22 cellular contexts compared by ENCODE assay signal in the genomic region with DNA sequence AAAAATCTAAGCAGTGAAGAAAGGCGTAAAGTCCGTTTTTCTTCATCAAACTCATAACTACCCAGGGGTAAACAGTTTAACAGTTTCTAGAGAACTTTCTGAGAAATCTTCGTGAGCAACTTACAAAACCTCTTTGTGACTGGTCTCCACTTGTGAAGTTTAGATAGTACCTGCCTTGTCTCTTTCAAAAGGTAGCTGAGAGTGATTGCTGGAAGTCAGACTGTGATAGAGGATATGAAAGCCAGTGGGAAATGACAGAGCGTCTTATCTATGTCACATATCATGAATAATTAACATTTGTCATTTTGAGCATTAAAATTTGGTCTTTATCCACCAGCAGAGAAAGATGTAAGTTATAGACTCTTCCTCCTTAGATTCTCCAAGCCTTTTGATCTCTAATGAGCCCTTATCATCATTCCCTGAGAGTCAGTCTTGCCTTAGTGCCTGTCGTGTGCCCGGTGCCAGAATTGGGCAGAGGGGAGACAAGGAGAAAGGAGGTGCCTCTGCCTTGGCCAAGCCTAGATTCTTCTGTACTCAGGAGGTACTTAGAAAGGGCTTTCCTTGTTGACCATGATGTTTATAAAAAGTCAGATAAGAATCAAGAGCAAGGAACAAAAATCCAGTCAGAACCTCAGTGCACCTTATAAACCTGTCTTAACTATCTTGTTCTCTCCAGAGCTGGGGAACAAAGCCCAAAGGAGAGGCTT.
DNase-seq lines count a peak whose midpoint lies in the region; ATAC-seq and TF ChIP-seq lines count a peak whose summit lies in the region.
"Had no signal": no experiment of that assay in that cellular context is flagged by ENCODE, and none has a peak within 500 bp of the region (broad histone marks: within the 10 kb centered on the region; RNA-seq: fewer than 3 reads in every experiment).

No MANE protein-coding gene starts in this region.

- no peaks in the 10 kb centered on the region for H3K27me3 Mint-ChIP-seq in activated T-helper 2 cell treated with anti-CD3 and anti-CD28 coated beads, Interferon-gamma antibody, Interleukin-2, Interleukin-4, amounts not matched to agents 10 μg/mL and 5 μg/mL and 100 μg/mL, durations not matched to agents 14 hours and 24 hours and 36 hours (ENCODE audit: low read depth)
- H3K27me3 Mint-ChIP-seq: IgD-negative memory B cell had no signal

- 81 to 86% methylated on average over 6 of the region's 6 CpGs for WGBS in sigmoid colon, 2 donors

- H3K4me3 Mint-ChIP-seq in activated T-helper 2 cell treated with anti-CD3 and anti-CD28 coated beads, Interferon-gamma antibody, Interleukin-2, Interleukin-4, amounts not matched to agents 10 μg/mL and 5 μg/mL and 100 μg/mL, durations not matched to agents 14 hours and 24 hours and 36 hours (ENCODE audit: low read depth) = no peak overlapping the region
- H3K4me3 Mint-ChIP-seq: CD14-positive monocyte, HFFc6, IgD-negative memory B cell had no signal

- TF ChIP-seq EP300 in sigmoid colon (IDR thresholded peaks at IDR 0.05) = no peak

- peaks cover 32% of the 10 kb centered on the region for H3K36me3 Mint-ChIP-seq in activated T-helper 2 cell treated with anti-CD3 and anti-CD28 coated beads, Interferon-gamma antibody, Interleukin-2, Interleukin-4, amounts not matched to agents 10 μg/mL and 5 μg/mL and 100 μg/mL, durations not matched to agents 14 hours and 24 hours and 36 hours (ENCODE audit: low read depth)

- intact Hi-C loops in activated T-helper 2 cell treated with anti-CD3 and anti-CD28 coated beads, Interferon-gamma antibody, Interleukin-2, Interleukin-4, amounts not matched to agents 10 μg/mL and 5 μg/mL and 100 μg/mL, durations not matched to agents 14 hours and 24 hours and 36 hours (cut with micrococcal nuclease) = loop anchor here (10.0 kb wide), 1 partner anchor 93 kb away; no protein-coding TSS in a partner anchor
- intact Hi-C loops in sigmoid colon (cut with DNase I) = loop anchor here (10.0 kb wide), 1 partner anchor 203 kb away; the partner anchor contains the start of gene EPAS1

- peaks cover 0 to 43% (median 12%) of the 10 kb centered on the region in 4 donors for H3K36me3 ChIP-seq in sigmoid colon

- peaks cover 12% of the 10 kb centered on the region for H3K9me3 Mint-ChIP-seq in activated T-helper 2 cell treated with anti-CD3 and anti-CD28 coated beads, Interferon-gamma antibody, Interleukin-2, Interleukin-4, amounts not matched to agents 10 μg/mL and 5 μg/mL and 100 μg/mL, durations not matched to agents 14 hours and 24 hours and 36 hours
- H3K9me3 Mint-ChIP-seq: IgD-negative memory B cell had no signal

- peaks cover 31% of the 10 kb centered on the region for H3K4me1 Mint-ChIP-seq in activated T-helper 2 cell treated with anti-CD3 and anti-CD28 coated beads, Interferon-gamma antibody, Interleukin-2, Interleukin-4, amounts not matched to agents 10 μg/mL and 5 μg/mL and 100 μg/mL, durations not matched to agents 14 hours and 24 hours and 36 hours (ENCODE audit: low read depth)
- H3K4me1 Mint-ChIP-seq: CD14-positive monocyte, IgD-negative memory B cell had no signal

- H3K27ac ChIP-seq in C4-2B (peak overlapping the region; percentile 16; the same call in 1 of the 2 replicates), sigmoid colon (no peak overlapping the region)
- H3K27ac ChIP-seq: 22Rv1 had no signal

- DNase-seq in activated CD4-positive, CD25-positive, alpha-beta regulatory T cell treated with anti-CD3 and anti-CD28 coated beads, Interleukin-2, amount 50 U/mL, for 72 hours = no peak
- DNase-seq in activated T-helper 2 cell treated with anti-CD3 and anti-CD28 coated beads, Interferon-gamma antibody, Interleukin-2, Interleukin-4, amounts not matched to agents 10 μg/mL and 5 μg/mL and 100 μg/mL, durations not matched to agents 14 hours and 24 hours and 36 hours (ENCODE audit: low spot score) = no peak
- DNase-seq in sigmoid colon = peak; percentile 17
- DNase-seq: AML-193, DMS79, HFFc6, Kasumi-1, MM.1S, NCI-H1105, NCI-H2081, NCI-H2171 treated with DMSO at 0.1 percent for 48 hours, NCI-H446 treated with DMSO at 0.1 percent for 48 hours, NCI-H748 treated with DMSO at 0.1 percent for 48 hours, SHP77 had no signal

- H3K27ac Mint-ChIP-seq in activated T-helper 2 cell treated with anti-CD3 and anti-CD28 coated beads, Interferon-gamma antibody, Interleukin-2, Interleukin-4, amounts not matched to agents 10 μg/mL and 5 μg/mL and 100 μg/mL, durations not matched to agents 14 hours and 24 hours and 36 hours = peak overlapping the region; percentile 35
- H3K27ac Mint-ChIP-seq: HFFc6, IgD-negative memory B cell had no signal

- peak; percentile 92 to 95 for ATAC-seq in activated CD4-positive, CD25-positive, alpha-beta regulatory T cell treated with anti-CD3 and anti-CD28 coated beads, Interleukin-2, amount 50 U/mL, for 24 hours
- no peak for ATAC-seq in HG03439 (IDR thresholded peaks at IDR 0.05; ENCODE audit: unreplicated experiment)
- no peak for ATAC-seq in HG02870 (IDR thresholded peaks at IDR 0.05; ENCODE audit: unreplicated experiment)
- no peak for ATAC-seq in HG03520 (IDR thresholded peaks at IDR 0.05; ENCODE audit: unreplicated experiment)

- H3K27me3 ChIP-seq in sigmoid colon = no peaks in the 10 kb centered on the region

- peaks cover 0 to 7% (median 5%) of the 10 kb centered on the region in 4 donors for H3K4me1 ChIP-seq in sigmoid colon

- no peaks in the 10 kb centered on the region for H3K9me3 ChIP-seq in sigmoid colon

- TF ChIP-seq CTCF in C4-2B (conservative IDR thresholded peaks at IDR 0.05) (no peak), sigmoid colon (IDR thresholded peaks at IDR 0.05) (no peak)

- H3K4me3 ChIP-seq in sigmoid colon = no peak overlapping the region

- TF ChIP-seq POLR2A in sigmoid colon (IDR thresholded peaks at IDR 0.05) = no peak

Comparison
In these comparisons a context has a peak if more than half of its experiments do, and no peak if none do; other contexts are left out.
1. ATAC-seq: peak in activated CD4-positive, CD25-positive, alpha-beta regulatory T cell treated with anti-CD3 and anti-CD28 coated beads, Interleukin-2, amount 50 U/mL, for 24 hours (2 of 2); none in HG03439 (single experiment), HG02870 (single experiment) and HG03520 (single experiment).